8 cellular contexts compared by ENCODE assay signal in the genomic region with DNA sequence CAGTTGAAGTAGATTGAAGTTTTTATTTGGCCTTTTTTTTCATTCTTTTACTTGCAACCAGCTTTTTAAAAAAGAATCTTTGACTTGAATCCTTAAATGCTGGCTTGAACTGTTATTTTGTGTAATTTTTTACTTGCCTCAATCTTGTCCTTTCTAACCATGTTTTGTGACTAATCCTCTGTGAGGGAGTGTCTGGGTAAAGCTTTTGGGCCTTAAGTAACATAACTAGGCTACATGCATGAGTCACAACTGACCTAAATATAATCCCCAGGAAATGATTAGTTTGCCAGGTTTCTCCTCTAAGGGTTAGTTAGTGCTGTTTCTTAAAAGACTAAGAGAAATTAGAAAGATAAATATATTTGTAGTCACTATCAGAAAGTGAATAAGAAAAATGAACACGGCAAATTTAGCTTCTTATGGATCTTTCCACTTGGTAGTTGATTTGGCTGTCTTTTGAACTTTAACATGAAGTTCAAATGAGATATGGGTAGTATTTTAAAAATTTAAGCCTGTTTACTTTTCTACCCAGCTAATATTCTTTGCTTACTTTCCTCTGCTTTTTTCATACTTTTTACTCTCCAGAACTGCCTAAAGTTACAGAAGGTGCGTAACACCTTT. TPM values are rescaled to one million over a fixed set of nuclear protein-coding genes. Genes with fewer than 3 reads are reported as not detected.
DNase-seq lines count a peak whose midpoint lies in the region; ATAC-seq and TF ChIP-seq lines count a peak whose summit lies in the region.

No MANE protein-coding gene starts in this region.

- 0 out of 2 replicates have a peak, but pooled peaks cover 3% of the 10 kb centered on the region for H3F3A ChIP-seq in DOHH2 (ENCODE audit: control insufficient read depth, insufficient read depth)

- 48 to 71% methylated on average over 2 of the region's 2 CpGs for WGBS in upper lobe of left lung, 2 donors

- H3K36me3 Mint-ChIP-seq in immature natural killer cell = peaks cover 16 to 40% (median 26%) of the 10 kb centered on the region in 3 donors

- peak overlapping the region in 5 of 6 donors; percentile 15 to 73 (median 42) for H3K27ac Mint-ChIP-seq in immature natural killer cell

- H3K4me3 ChIP-seq in DOHH2 (ENCODE audit: low read length) (0 out of 2 replicates have a peak overlapping the region, but pooled peaks have one; percentile 6), adipocyte (ENCODE audit: low read length) (peak overlapping the region; percentile 64), upper lobe of left lung (no peak overlapping the region)

- no peaks in the 10 kb centered on the region for H3K27me3 Mint-ChIP-seq in immature natural killer cell (ENCODE audit: low read depth in 3 of 3)

- no peaks in the 10 kb centered on the region for H4K20me1 ChIP-seq in DOHH2 (ENCODE audit: control insufficient read depth, insufficient read depth, low read depth, low read length)

- peak overlapping the region; percentile 54 for H3K4me2 ChIP-seq in DOHH2 (ENCODE audit: low read length)

- TF ChIP-seq POLR2A in upper lobe of left lung (IDR thresholded peaks at IDR 0.05) = no peak

- H3K9ac ChIP-seq in adipocyte (ENCODE audit: low read length) = peak overlapping the region; percentile 63

- TF ChIP-seq CTCF in DOHH2 (IDR thresholded peaks at IDR 0.05; ENCODE audit: low read depth, low read length, poor library complexity, severe bottlenecking) (no peak), upper lobe of left lung (IDR thresholded peaks at IDR 0.05) (no peak)

- ATAC-seq in GM21526 (IDR thresholded peaks at IDR 0.05; ENCODE audit: low FRiP score, unreplicated experiment) (peak; percentile 66), upper lobe of left lung (ENCODE audit: low FRiP score in 2 of 2) (peak; percentile 69 to 97)

- H3K36me3 ChIP-seq in DOHH2 (ENCODE audit: control insufficient read depth, low read length) (peaks cover 64% of the 10 kb centered on the region), adipocyte (ENCODE audit: control insufficient read depth, insufficient read depth, low read length, severe bottlenecking) (peaks cover 51% of the 10 kb centered on the region), upper lobe of left lung (peaks cover 16 to 63% (median 24%) of the 10 kb centered on the region in 4 donors)

- no peak for TF ChIP-seq EP300 in upper lobe of left lung (IDR thresholded peaks at IDR 0.05)

- H3K9me3 ChIP-seq in DOHH2 (ENCODE audit: control insufficient read depth, insufficient read depth, low read length) (no peaks in the 10 kb centered on the region), adipocyte (ENCODE audit: control insufficient read depth, low read length) (no peaks in the 10 kb centered on the region), upper lobe of left lung (no peaks in the 10 kb centered on the region)

- H3K9me3 Mint-ChIP-seq in immature natural killer cell = no peaks in the 10 kb centered on the region

- peaks cover 5 to 20% of the 10 kb centered on the region in 2 donors for H3K4me1 Mint-ChIP-seq in immature natural killer cell

- H3K4me1 ChIP-seq in DOHH2 (ENCODE audit: control insufficient read depth, low read length) (peaks cover 26% of the 10 kb centered on the region), adipocyte (ENCODE audit: control insufficient read depth, insufficient read depth, low read length) (peaks cover 45% of the 10 kb centered on the region), upper lobe of left lung (peaks cover 8 to 24% (median 11%) of the 10 kb centered on the region in 4 donors)

- 0 out of 2 replicates have a peak, but pooled peaks cover 2% of the 10 kb centered on the region for H3K79me2 ChIP-seq in DOHH2 (ENCODE audit: control insufficient read depth, low read length)

- no peaks in the 10 kb centered on the region for H3K9me2 ChIP-seq in DOHH2 (replicated peaks; ENCODE audit: control insufficient read depth, low read length)

- peak overlapping the region; percentile 26; the same call in 1 of the 2 replicates for H3K27ac ChIP-seq in DOHH2 (ENCODE audit: low read depth, low read length)
- peak overlapping the region; percentile 27 to 65 (median 42) for H3K27ac ChIP-seq in upper lobe of left lung

- H3K27me3 ChIP-seq in DOHH2 (ENCODE audit: control insufficient read depth, low read length) (no peaks in the 10 kb centered on the region), adipocyte (replicated peaks; ENCODE audit: control insufficient read depth, insufficient read depth, low read length) (no peaks in the 10 kb centered on the region), upper lobe of left lung (no peaks in the 10 kb centered on the region)

- DNase-seq in HT1080 (ENCODE audit: low read depth) (peak; percentile 93), adipocyte (ENCODE audit: low read depth) (peak; percentile 93), immature natural killer cell (no peak), upper lobe of left lung (no peak), NCI-H187 (lab: John Stamatoyannopoulos, UW) (no peak)
- no peak for DNase-seq in stimulated activated CD4-positive, alpha-beta T cell treated with anti-CD3 and anti-CD28 coated beads, Interleukin-4, amount 100 ng/mL, for 1 hour

- H3K4me3 Mint-ChIP-seq in immature natural killer cell = no peak overlapping the region

RNA-seq across cellular contexts. Expression of gene EXOC1, which starts 13.0 kb away (rescaled TPM):
- 42.3 and 48.2 TPM in 2 replicates for total RNA-seq in HT1080 (2014; rRNA removed; shearing (Covaris generic))
- polyA plus RNA-seq in HT1080 (2015; cell fraction: cytosol; rRNA removed) = 34.0 and 40.5 TPM in 2 replicates
- 118 and 132 TPM in 2 replicates for polyA plus RNA-seq in HT1080 (2015; cell fraction: nucleus; rRNA removed)
- polyA plus RNA-seq in immature natural killer cell = 10 to 100 TPM in 1 of 3 donors, 1 to 10 TPM in 2; 7.5 to 15.6 (median 9.9) TPM
- 10 to 100 TPM; 19.1 to 44.2 (median 32.4) TPM for total RNA-seq in upper lobe of left lung

RNA-seq across cellular contexts. Expression of gene EXOC1L, which starts 46.8 kb away (rescaled TPM):
- total RNA-seq in HT1080 (2014; rRNA removed; shearing (Covaris generic)) = not detected in 2 replicates
- not detected in 2 replicates for polyA plus RNA-seq in HT1080 (2015; cell fraction: cytosol; rRNA removed)
- polyA plus RNA-seq in HT1080 (2015; cell fraction: nucleus; rRNA removed) = not detected in 2 replicates
- polyA plus RNA-seq in immature natural killer cell = under 1 TPM in 2 of 3 donors, not detected in 1; 0.59 to 0.62 TPM
- total RNA-seq in upper lobe of left lung = not detected

Comparison
In these comparisons a context has a peak if more than half of its experiments do, and no peak if none do; other contexts are left out.
1. H3K4me3 ChIP-seq: peak in DOHH2 (single experiment) and adipocyte (single experiment); none in upper lobe of left lung (0 of 4).
2. DNase-seq: peak in HT1080 (single experiment) and adipocyte (single experiment); none in immature natural killer cell (0 of 3), upper lobe of left lung (0 of 2), stimulated activated CD4-positive, alpha-beta T cell treated with anti-CD3 and anti-CD28 coated beads, Interleukin-4, amount 100 ng/mL, for 1 hour (single experiment) and NCI-H187 (0 of 2).